8 cellular contexts compared by ENCODE assay signal in genomic region chr16:22206013-22206846, GRCh38. TPM values are rescaled to one million over a fixed set of nuclear protein-coding genes. Genes with fewer than 3 reads are reported as not detected.
A peak's percentile ranks its signal among the peaks of the same experiment; 100 is the strongest.
DNase-seq lines count a peak whose midpoint lies in the region; ATAC-seq and TF ChIP-seq lines count a peak whose summit lies in the region.

EEF2K (plus strand) TSS chr16:22206278; CDS start chr16:22225730, 19,452 bp downstream.

- ATAC-seq in CD4-positive, CD25-positive, alpha-beta regulatory T cell (ENCODE audit: low read depth in 2 of 2) = peak; percentile 88 to 90
- ATAC-seq in GM19372 (IDR thresholded peaks at IDR 0.05; ENCODE audit: low read depth, unreplicated experiment) (peak; percentile 93), HG03558 (IDR thresholded peaks at IDR 0.05; ENCODE audit: extremely low read depth, unreplicated experiment) (peak; percentile 71), lung (ENCODE audit: insufficient read depth, low FRiP score) (peak; percentile 85)
- peak; percentile 80 for ATAC-seq in activated CD8-positive, alpha-beta T cell treated with anti-CD3 and anti-CD28 coated beads for 36 hours

- no peaks in the 10 kb centered on the region for H3K9me3 Mint-ChIP-seq in CD4-positive, CD25-positive, alpha-beta regulatory T cell
- H3K9me3 Mint-ChIP-seq in activated CD8-positive, alpha-beta T cell treated with anti-CD3 and anti-CD28 coated beads for 36 hours = no peaks in the 10 kb centered on the region

- no peaks in the 10 kb centered on the region for H3K27me3 Mint-ChIP-seq in CD4-positive, CD25-positive, alpha-beta regulatory T cell
- no peaks in the 10 kb centered on the region for H3K27me3 Mint-ChIP-seq in activated CD8-positive, alpha-beta T cell treated with anti-CD3 and anti-CD28 coated beads for 36 hours

- TF ChIP-seq CTCF in activated CD8-positive, alpha-beta T cell treated with anti-CD3 and anti-CD28 coated beads for 36 hours (IDR thresholded peaks at IDR 0.05) = peak; percentile 59
- peak; percentile 72 for TF ChIP-seq CTCF in lung (IDR thresholded peaks at IDR 0.05; ENCODE audit: control extremely low read depth, extremely low read depth)

- 0% methylated on average over 48 to 74 of the region's 74 CpGs for WGBS in lung, 2 donors

- intact Hi-C loops in activated CD8-positive, alpha-beta T cell treated with anti-CD3 and anti-CD28 coated beads for 36 hours (cut with micrococcal nuclease) = no loop called here

- H3K27me3 ChIP-seq in CD4-positive, CD25-positive, alpha-beta regulatory T cell (ENCODE audit: control insufficient read depth, insufficient read depth, low read length) = no peaks in the 10 kb centered on the region
- H3K27me3 ChIP-seq in lung (ENCODE audit: control insufficient read depth, insufficient read depth) = no peaks in the 10 kb centered on the region

- CTCF ChIA-PET in activated CD8-positive, alpha-beta T cell treated with anti-CD3 and anti-CD28 coated beads for 36 hours (lab: Charles Lee) = interaction anchor here (0.7 to 6.7 kb wide), 7 partner anchors 11 to 155 kb away, joined by 3 to 41 read pairs (median 11); partner anchors contain the start of gene POLR3E

- H3K4me3 Mint-ChIP-seq in CD4-positive, CD25-positive, alpha-beta regulatory T cell = peak within 1 kb of the TSS; percentile 85 to 98 (median 92)
- H3K4me3 Mint-ChIP-seq in activated CD8-positive, alpha-beta T cell treated with anti-CD3 and anti-CD28 coated beads for 36 hours = peak within 1 kb of the TSS; percentile 97

- no peaks in the 10 kb centered on the region for H3K9me3 ChIP-seq in CD4-positive, CD25-positive, alpha-beta regulatory T cell (ENCODE audit: control insufficient read depth in 2 of 2, low read length in 2 of 2)
- H3K9me3 ChIP-seq in lung (ENCODE audit: control insufficient read depth in 2 of 2, insufficient read depth in 1 of 2, low read length in 1 of 2) = no peaks in the 10 kb centered on the region

- DNase-seq in CD4-positive, CD25-positive, alpha-beta regulatory T cell = peak; percentile 71 to 92 (median 75)
- DNase-seq in NCI-H748 treated with DMSO at 0.1 percent for 48 hours (lab: John Stamatoyannopoulos, UW) (peak; percentile 76), ecto neural progenitor cell (ENCODE audit: low spot score) (peak; percentile 93), lung (ENCODE audit: low spot score) (peak; percentile 92)
- DNase-seq in activated CD8-positive, alpha-beta T cell treated with anti-CD3 and anti-CD28 coated beads for 36 hours = peak; percentile 93
- DNase-seq in stimulated activated CD4-positive, alpha-beta T cell treated with anti-CD3 and anti-CD28 coated beads, TNF-alpha, amount 100 ng/mL, for 4 hours (ENCODE audit: low read depth in 3 of 3) = peak; percentile 68 to 77 (median 71)

- POLR2A ChIA-PET in activated CD8-positive, alpha-beta T cell treated with anti-CD3 and anti-CD28 coated beads for 36 hours (lab: Charles Lee) = interaction anchor here (1.1 to 9.6 kb wide), 7 partner anchors 8 to 253 kb away, joined by 3 to 113 read pairs (median 12); partner anchors contain the start of genes POLR3E and UQCRC2

- H3K4me1 ChIP-seq in CD4-positive, CD25-positive, alpha-beta regulatory T cell (ENCODE audit: control insufficient read depth, insufficient read depth, low read length, poor library complexity, severe bottlenecking) = peaks cover 26% of the 10 kb centered on the region
- peaks cover 4 to 12% of the 10 kb centered on the region in 2 donors for H3K4me1 ChIP-seq in lung (ENCODE audit: control insufficient read depth in 2 of 2, insufficient read depth in 2 of 2, low read length in 2 of 2)

- H3K27ac Mint-ChIP-seq in CD4-positive, CD25-positive, alpha-beta regulatory T cell = peak within 1 kb of the TSS; percentile 67 to 92 (median 86)
- peak within 1 kb of the TSS; percentile 96 for H3K27ac Mint-ChIP-seq in activated CD8-positive, alpha-beta T cell treated with anti-CD3 and anti-CD28 coated beads for 36 hours

- peak within 1 kb of the TSS; percentile 84 for H3K4me3 ChIP-seq in CD4-positive, CD25-positive, alpha-beta regulatory T cell (ENCODE audit: low read depth, low read length)
- peak within 1 kb of the TSS; percentile 78 for H3K4me3 ChIP-seq in lung

- H3K36me3 ChIP-seq in CD4-positive, CD25-positive, alpha-beta regulatory T cell (ENCODE audit: control insufficient read depth, insufficient read depth, low read length) = peaks cover 3% of the 10 kb centered on the region
- H3K36me3 ChIP-seq in lung (ENCODE audit: control insufficient read depth in 2 of 2, insufficient read depth in 2 of 2, low read length in 2 of 2) = no peaks in the 10 kb centered on the region

- H3K4me1 Mint-ChIP-seq in CD4-positive, CD25-positive, alpha-beta regulatory T cell = peaks cover 12 to 53% (median 28%) of the 10 kb centered on the region in 4 donors
- H3K4me1 Mint-ChIP-seq in activated CD8-positive, alpha-beta T cell treated with anti-CD3 and anti-CD28 coated beads for 36 hours (ENCODE audit: low read depth) = peaks cover 40% of the 10 kb centered on the region

- peak within 1 kb of the TSS; percentile 73 for H3K27ac ChIP-seq in CD4-positive, CD25-positive, alpha-beta regulatory T cell (ENCODE audit: insufficient read depth, low read length, poor library complexity, severe bottlenecking)
- peak within 1 kb of the TSS; percentile 78 to 96 for H3K27ac ChIP-seq in lung (ENCODE audit: low read depth in 1 of 2, low read length in 1 of 2)

- H3K36me3 Mint-ChIP-seq in CD4-positive, CD25-positive, alpha-beta regulatory T cell = peaks cover 5% of the 10 kb centered on the region
- peaks cover 26% of the 10 kb centered on the region for H3K36me3 Mint-ChIP-seq in activated CD8-positive, alpha-beta T cell treated with anti-CD3 and anti-CD28 coated beads for 36 hours (ENCODE audit: low read depth)

RNA-seq across cellular contexts. Expression of gene EEF2K, which starts in this region (rescaled TPM):
- total RNA-seq in CD4-positive, CD25-positive, alpha-beta regulatory T cell = 20.1 TPM
- polyA plus RNA-seq in CD4-positive, CD25-positive, alpha-beta regulatory T cell = 1 to 10 TPM; 2.7 to 4.0 (median 3.2) TPM
- total RNA-seq in activated CD8-positive, alpha-beta T cell treated with anti-CD3 and anti-CD28 coated beads for 36 hours = 10 to 100 TPM; 28.6 to 31.2 TPM
- 10 to 100 TPM; 27.5 to 40.8 TPM for total RNA-seq in lung
- 1 to 10 TPM; 5.6 to 7.2 TPM for polyA plus RNA-seq in lung

Comparison
In these comparisons a context has a peak if more than half of its experiments do, and no peak if none do; other contexts are left out.
1. Peak in every context shown above with its lines: DNase-seq, ATAC-seq, H3K4me3 ChIP-seq and H3K27ac ChIP-seq.